1 cellular context compared by ENCODE assay signal in the genomic region with DNA sequence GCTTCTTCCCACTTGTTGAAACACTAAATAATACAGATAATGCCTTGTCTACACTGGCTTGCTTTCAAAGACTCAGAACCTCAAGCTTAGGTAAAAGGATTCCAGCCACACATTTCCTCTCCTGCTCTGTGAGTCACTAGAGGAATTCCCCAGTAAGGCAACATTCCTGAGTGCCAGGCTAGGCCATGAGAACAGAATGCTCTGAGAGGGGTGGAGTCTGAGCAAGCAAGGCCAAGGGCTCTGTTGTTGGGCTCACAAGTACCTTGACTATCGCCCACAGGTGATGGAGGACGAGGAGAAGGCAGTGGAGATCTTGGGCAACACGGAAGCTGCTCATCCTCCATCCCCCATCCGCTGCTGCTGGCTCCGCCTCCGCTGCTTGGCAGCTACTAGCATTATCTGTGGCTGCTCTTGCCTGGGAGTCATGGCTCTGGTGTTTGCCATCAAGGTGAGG.
TF ChIP-seq lines count a peak whose summit lies in the region.

No MANE protein-coding gene starts in this region.

TF ChIP-seq in H1, 55 proteins besides CTCF, POLR2A, EP300 and RAD21:
- TF ChIP-seq GTF2F1 (IDR thresholded peaks at IDR 0.05; ENCODE audit: borderline replicate concordance, low read depth, low read length) (no peak), TEAD4 (IDR thresholded peaks at IDR 0.05; ENCODE audit: low read depth, low read length) (peak; percentile 34; the same call in 1 of the 2 replicates), E2F6 (IDR thresholded peaks at IDR 0.05) (no peak), POLR2AphosphoS5 (IDR thresholded peaks at IDR 0.05; ENCODE audit: low read depth, low read length) (peak; percentile 53; the same call in 1 of the 2 replicates), TAF1 (IDR thresholded peaks at IDR 0.05; ENCODE audit: low read depth, low read length) (0 out of 2 replicates have a peak, but pooled peaks have one; percentile 31)
